ENCODE assay signal across 22 cellular contexts in genomic region chrX:791479-792034, GRCh38.
"Had no signal": no experiment of that assay in that cellular context is flagged by ENCODE, and none has a peak within 500 bp of the region (broad histone marks: within the 10 kb centered on the region; RNA-seq: fewer than 3 reads in every experiment).

No MANE protein-coding gene starts in this region.

- H3K27ac ChIP-seq: neutrophil, pancreas, suprapubic skin, transverse colon had no signal

- H3K9me3 ChIP-seq: neutrophil, pancreas, suprapubic skin, transverse colon had no signal

- H3K4me2 ChIP-seq: smooth muscle cell had no signal

- H3K4me1 Mint-ChIP-seq: stimulated activated naive CD8-positive, alpha-beta T cell treated with anti-CD3 and anti-CD28 coated beads, Interleukin-15, amount 100 ng/mL, for 72 hours; T-cell had no signal

- ATAC-seq: activated CD8-positive, alpha-beta T cell treated with anti-CD3 and anti-CD28 coated beads, Interleukin-2, amount 10 ng/mL, durations not matched to agents 7 days and 5 days; esophagus mucosa; naive thymus-derived CD4-positive, alpha-beta T cell; pancreas; sciatic nerve; stimulated activated naive CD8-positive, alpha-beta T cell treated with anti-CD3 and anti-CD28 coated beads, Interleukin-15, amount 100 ng/mL, for 72 hours; T-cell had no signal

- H3K4me3 Mint-ChIP-seq: activated CD8-positive, alpha-beta T cell treated with anti-CD3 and anti-CD28 coated beads, Interleukin-2, amount 10 ng/mL, durations not matched to agents 7 days and 5 days; activated T-cell treated with anti-CD3 and anti-CD28 coated beads, Interleukin-2, amount 50 U/mL, for 24 hours; stimulated activated naive CD8-positive, alpha-beta T cell treated with anti-CD3 and anti-CD28 coated beads, Interleukin-15, amount 100 ng/mL, for 72 hours; T-cell had no signal

- H3K4me1 ChIP-seq: pancreas, suprapubic skin, transverse colon had no signal

- H3K27ac Mint-ChIP-seq: activated CD8-positive, alpha-beta T cell treated with anti-CD3 and anti-CD28 coated beads, Interleukin-2, amount 10 ng/mL, durations not matched to agents 7 days and 5 days; activated T-cell treated with anti-CD3 and anti-CD28 coated beads, Interleukin-2, amount 50 U/mL, for 24 hours; activated T-helper 2 cell treated with anti-CD3 and anti-CD28 coated beads, Interferon-gamma antibody, Interleukin-2, Interleukin-4, amounts not matched to agents 10 μg/mL and 5 μg/mL and 100 μg/mL, durations not matched to agents 14 hours and 24 hours and 36 hours; naive thymus-derived CD4-positive, alpha-beta T cell; stimulated activated naive CD8-positive, alpha-beta T cell treated with anti-CD3 and anti-CD28 coated beads, Interleukin-15, amount 100 ng/mL, for 72 hours; T-cell had no signal

- H3K4me3 ChIP-seq: pancreas, smooth muscle cell, suprapubic skin, transverse colon had no signal

- DNase-seq: activated CD4-positive, alpha-beta T cell treated with anti-CD3 and anti-CD28 coated beads for 48 hours; activated CD4-positive, CD25-positive, alpha-beta regulatory T cell; activated CD8-positive, alpha-beta T cell treated with anti-CD3 and anti-CD28 coated beads, Interleukin-2, amount 10 ng/mL, durations not matched to agents 7 days and 5 days; activated naive CD4-positive, alpha-beta T cell treated with anti-CD3 and anti-CD28 coated beads, Interleukin-2, amount 50 U/mL, for 16 hours; activated T-cell treated with anti-CD3 and anti-CD28 coated beads, Interleukin-2, amount 50 U/mL, for 24 hours; cerebellar nuclear complex; cortex of kidney; effector CD4-positive, alpha-beta T cell; mesenchymal stem cell; naive thymus-derived CD4-positive, alpha-beta T cell; pancreas; stimulated activated CD4-positive, alpha-beta T cell treated with anti-CD3 and anti-CD28 coated beads, Interleukin-4, amount 100 ng/mL, for 1 hour; T-cell; T-helper 9 cell; transverse colon had no signal

- H3K36me3 Mint-ChIP-seq: T-cell had no signal

- H3K36me3 ChIP-seq: neutrophil, pancreas, suprapubic skin, transverse colon had no signal

- H3K9me3 Mint-ChIP-seq: activated T-cell treated with anti-CD3 and anti-CD28 coated beads, Interleukin-2, amount 50 U/mL, for 24 hours; activated T-helper 2 cell treated with anti-CD3 and anti-CD28 coated beads, Interferon-gamma antibody, Interleukin-2, Interleukin-4, amounts not matched to agents 10 μg/mL and 5 μg/mL and 100 μg/mL, durations not matched to agents 14 hours and 24 hours and 36 hours; stimulated activated naive CD8-positive, alpha-beta T cell treated with anti-CD3 and anti-CD28 coated beads, Interleukin-15, amount 100 ng/mL, for 72 hours; T-cell had no signal
